ENCODE assay signal across 1 cellular context in genomic region chr12:53219116-53219955, GRCh38.
TF ChIP-seq lines count a peak whose summit lies in the region.

No MANE protein-coding gene starts in this region.

TF ChIP-seq in K562, 482 proteins besides CTCF, POLR2A, EP300 and RAD21 (continued from another document and continues in another):
- TF ChIP-seq USF1 (CRISPR knock-in tag; IDR thresholded peaks at IDR 0.05) (no peak), CHD1 (IDR thresholded peaks at IDR 0.05; ENCODE audit: low read length) (no peak), RBBP5 (IDR thresholded peaks at IDR 0.05; ENCODE audit: borderline replicate concordance, insufficient read depth, low read length, poor library complexity, severe bottlenecking) (no peak), MEF2A (IDR thresholded peaks at IDR 0.05; ENCODE audit: control insufficient read depth, low read depth, low read length) (no peak), TCF7L2 (IDR thresholded peaks at IDR 0.05; ENCODE audit: low read depth, low read length) (no peak), ETS2 (tag; IDR thresholded peaks at IDR 0.05; ENCODE audit: borderline replicate concordance, poor library complexity, severe bottlenecking) (no peak), ZNF79 (CRISPR knock-in tag; IDR thresholded peaks at IDR 0.05; ENCODE audit: low read depth) (no peak), ATF4 (CRISPR knock-in tag; IDR thresholded peaks at IDR 0.05) (no peak), CREB1 (IDR thresholded peaks at IDR 0.05) (no peak), CREB1 (CRISPR knock-in tag; IDR thresholded peaks at IDR 0.05) (0 out of 2 replicates have a peak, but pooled peaks have one; percentile 27), SNRNP70 (optimal IDR thresholded peaks at IDR 0.05; ENCODE audit: low read depth, low read length) (no peak), MECOM (CRISPR knock-in tag; IDR thresholded peaks at IDR 0.05) (no peak), ZNF316 (IDR thresholded peaks at IDR 0.05) (no peak), BRF1 (IDR thresholded peaks at IDR 0.05; ENCODE audit: borderline replicate concordance, extremely low read depth, insufficient read length) (no peak), PTRF (tag; IDR thresholded peaks at IDR 0.05) (no peak), SRSF3 (IDR thresholded peaks at IDR 0.05; ENCODE audit: insufficient read depth, low read length) (no peak), ZNF75A (CRISPR knock-in tag; IDR thresholded peaks at IDR 0.05) (no peak), ZNF511 (CRISPR knock-in tag; IDR thresholded peaks at IDR 0.05) (no peak), ZHX1 (conservative IDR thresholded peaks at IDR 0.05; ENCODE audit: low read length) (no peak), E4F1 (CRISPR knock-in tag; IDR thresholded peaks at IDR 0.05; ENCODE audit: borderline replicate concordance) (no peak), KLF6 (CRISPR knock-in tag; IDR thresholded peaks at IDR 0.05; ENCODE audit: borderline replicate concordance) (no peak), ZNF780A (CRISPR knock-in tag; IDR thresholded peaks at IDR 0.05) (no peak), NCOA4 (IDR thresholded peaks at IDR 0.05; ENCODE audit: partially characterized antibody) (no peak), U2AF1 (optimal IDR thresholded peaks at IDR 0.05; ENCODE audit: low read depth, low read length) (no peak), ESRRA (IDR thresholded peaks at IDR 0.05; ENCODE audit: borderline replicate concordance, low read depth) (no peak), ZBTB9 (CRISPR knock-in tag; IDR thresholded peaks at IDR 0.05) (no peak), ZNF766 (CRISPR knock-in tag; conservative IDR thresholded peaks at IDR 0.05) (no peak), DACH1 (IDR thresholded peaks at IDR 0.05; ENCODE audit: partially characterized antibody) (no peak), CHD2 (IDR thresholded peaks at IDR 0.05; ENCODE audit: low read depth, low read length) (no peak), TEAD1 (CRISPR knock-in tag; IDR thresholded peaks at IDR 0.05) (no peak), HNRNPH1 (optimal IDR thresholded peaks at IDR 0.05; ENCODE audit: low read depth, low read length) (no peak), TCFL5 (CRISPR knock-in tag; conservative IDR thresholded peaks at IDR 0.05) (no peak), HMGN3 (IDR thresholded peaks at IDR 0.05; ENCODE audit: borderline replicate concordance, extremely low read depth, insufficient read length, low read depth, low read length) (no peak), E2F5 (CRISPR knock-in tag; IDR thresholded peaks at IDR 0.05) (no peak), ZNF354B (CRISPR knock-in tag; IDR thresholded peaks at IDR 0.05) (no peak), ETS1 (conservative IDR thresholded peaks at IDR 0.05; ENCODE audit: control insufficient read depth, low read depth, low read length) (no peak), ZNF436 (CRISPR knock-in tag; IDR thresholded peaks at IDR 0.05) (no peak), ZNF668 (CRISPR knock-in tag; IDR thresholded peaks at IDR 0.05) (no peak), ZNF239 (CRISPR knock-in tag; IDR thresholded peaks at IDR 0.05) (no peak), SIN3B (IDR thresholded peaks at IDR 0.05; ENCODE audit: low read depth) (no peak), ZFX (CRISPR knock-in tag; IDR thresholded peaks at IDR 0.05) (peak; percentile 13; the same call in 1 of the 2 replicates), ATF1 (CRISPR knock-in tag; IDR thresholded peaks at IDR 0.05) (no peak), ATF1 (tag; IDR thresholded peaks at IDR 0.05) (peak; percentile 33; the same call in 1 of the 2 replicates), PRDM10 (IDR thresholded peaks at IDR 0.05; ENCODE audit: partially characterized antibody) (peak; percentile 30), ATF6 (CRISPR knock-in tag; IDR thresholded peaks at IDR 0.05) (no peak), MAFG (tag; conservative IDR thresholded peaks at IDR 0.05) (no peak), DPF2 (IDR thresholded peaks at IDR 0.05) (peak; percentile 34; the same call in 1 of the 2 replicates), GATAD2A (IDR thresholded peaks at IDR 0.05) (no peak), CEBPG (CRISPR knock-in tag; IDR thresholded peaks at IDR 0.05) (no peak), CEBPG (tag; conservative IDR thresholded peaks at IDR 0.05 in 1 of 2, IDR thresholded peaks at IDR 0.05 in 1 of 2) (no peak), ZBTB2 (IDR thresholded peaks at IDR 0.05) (peak; percentile 82)
